14 cellular contexts compared by ENCODE assay signal in the genomic region with DNA sequence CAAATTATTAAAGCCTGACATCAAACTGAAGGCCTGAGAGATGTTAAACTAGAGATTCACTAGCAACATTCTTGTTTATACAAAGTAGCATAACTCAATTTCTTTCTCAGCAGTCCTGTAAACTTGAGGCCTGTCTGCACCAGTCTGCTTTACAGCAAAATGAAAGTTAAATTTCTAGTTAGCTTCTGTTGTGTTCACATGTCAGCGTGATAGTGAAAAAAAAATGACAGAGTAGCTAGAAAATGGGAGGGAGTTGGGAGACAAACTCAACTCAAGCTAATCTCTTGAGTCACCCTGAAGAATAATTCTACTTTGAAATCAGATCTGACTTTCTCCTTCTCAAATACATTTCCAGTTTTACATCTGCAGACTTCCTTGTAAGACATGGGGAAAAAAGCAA. TPM values are rescaled to one million over a fixed set of nuclear protein-coding genes. Genes with fewer than 3 reads are reported as not detected.
DNase-seq lines count a peak whose midpoint lies in the region; ATAC-seq, FAIRE-seq and TF ChIP-seq lines count a peak whose summit lies in the region.
"Had no signal": no experiment of that assay in that cellular context is flagged by ENCODE, and none has a peak within 500 bp of the region (broad histone marks: within the 10 kb centered on the region; RNA-seq: fewer than 3 reads in every experiment).

No MANE protein-coding gene starts in this region.

- no peak overlapping the region for H2BK12ac ChIP-seq in neuronal stem cell (ENCODE audit: low read length)

- H4K20me1 ChIP-seq in DOHH2 (ENCODE audit: control insufficient read depth, insufficient read depth, low read depth, low read length) (no peaks in the 10 kb centered on the region), SK-N-SH (ENCODE audit: insufficient read depth) (peaks cover 67% of the 10 kb centered on the region)

- ATAC-seq in sciatic nerve, result peak; percentile 19
- ATAC-seq in HG03378 (IDR thresholded peaks at IDR 0.05; ENCODE audit: unreplicated experiment), result no peak
- no peak for ATAC-seq in HG02885 (IDR thresholded peaks at IDR 0.05; ENCODE audit: poor library complexity, unreplicated experiment)

- TF ChIP-seq RAD21 in SK-N-SH (IDR thresholded peaks at IDR 0.05; ENCODE audit: low read length), result no peak

- peaks cover 36% of the 10 kb centered on the region for H3F3A ChIP-seq in DOHH2 (ENCODE audit: control insufficient read depth, insufficient read depth)
- peaks cover 33% of the 10 kb centered on the region for H3F3A ChIP-seq in SK-N-SH (replicated peaks; ENCODE audit: insufficient read depth)

- H3K27ac ChIP-seq in DOHH2 (ENCODE audit: low read depth, low read length), result peak overlapping the region; percentile 73
- H3K27ac ChIP-seq in SK-N-SH (ENCODE audit: low read depth in 2 of 2, low read length in 1 of 2), result peak overlapping the region; percentile 70 to 83
- H3K27ac ChIP-seq in neuronal stem cell (replicated peaks; ENCODE audit: low read length), result no peak overlapping the region
- H3K27ac ChIP-seq: SJCRH30 had no signal

- intact Hi-C loops in sciatic nerve (cut with DNase I), result no loop called here

- H3K79me1 ChIP-seq in neuronal stem cell (ENCODE audit: low read depth, low read length), result peaks cover 2% of the 10 kb centered on the region

- H4K91ac ChIP-seq in neuronal stem cell (ENCODE audit: low read depth, low read length, poor library complexity), result no peak overlapping the region

- TF ChIP-seq CTCF in DOHH2 (IDR thresholded peaks at IDR 0.05; ENCODE audit: low read depth, low read length, poor library complexity, severe bottlenecking), result no peak
- TF ChIP-seq CTCF in SK-N-SH (IDR thresholded peaks at IDR 0.05), result no peak
- TF ChIP-seq CTCF in fibroblast of pulmonary artery (IDR thresholded peaks at IDR 0.05; ENCODE audit: low read length, missing control alignments), result no peak

- H3K27me3 ChIP-seq in DOHH2 (ENCODE audit: control insufficient read depth, low read length) (no peaks in the 10 kb centered on the region), SK-N-SH (ENCODE audit: insufficient read depth) (no peaks in the 10 kb centered on the region), neuronal stem cell (ENCODE audit: control insufficient read depth in 3 of 3, insufficient read depth in 3 of 3, low read depth in 1 of 3, low read length in 3 of 3) (no peaks in the 10 kb centered on the region)
- H3K27me3 ChIP-seq: SJCRH30, upper lobe of left lung had no signal

- POLR2A ChIA-PET in SK-N-SH (lab: Yijun Ruan, JAX), result interaction anchor here (0.7 kb wide), 1 partner anchor 62 kb away, joined by 3 read pairs; no protein-coding TSS in a partner anchor

- peaks cover 90% of the 10 kb centered on the region for H3K79me2 ChIP-seq in DOHH2 (ENCODE audit: control insufficient read depth, low read length)
- peaks cover 99% of the 10 kb centered on the region for H3K79me2 ChIP-seq in SK-N-SH (ENCODE audit: insufficient read depth)

- H4K8ac ChIP-seq in neuronal stem cell (ENCODE audit: low read depth, low read length), result no peak overlapping the region

- H3K9ac ChIP-seq in SK-N-SH (no peak overlapping the region; the same call in 1 of the 2 replicates), neuronal stem cell (ENCODE audit: low read depth, low read length, poor library complexity) (no peak overlapping the region)

- H3K4me1 ChIP-seq in DOHH2 (ENCODE audit: control insufficient read depth, low read length) (peaks cover 86% of the 10 kb centered on the region), SK-N-SH (ENCODE audit: control insufficient read depth in 1 of 2, insufficient read depth in 2 of 2, low read depth in 1 of 2, low read length in 1 of 2) (peaks cover 37 to 39% of the 10 kb centered on the region in 2 experiments), neuronal stem cell (ENCODE audit: control insufficient read depth in 2 of 2, insufficient read depth in 1 of 2, low read depth in 1 of 2, low read length in 2 of 2) (peaks cover 20 to 26% of the 10 kb centered on the region in 2 donors)

- H3K23ac ChIP-seq in neuronal stem cell (ENCODE audit: low read depth, low read length, poor library complexity), result no peak overlapping the region

- no peak overlapping the region for H2BK15ac ChIP-seq in neuronal stem cell (ENCODE audit: low read length)

- no peaks in the 10 kb centered on the region for H3K9me2 ChIP-seq in DOHH2 (replicated peaks; ENCODE audit: control insufficient read depth, low read length)
- no peaks in the 10 kb centered on the region for H3K9me2 ChIP-seq in SK-N-SH

- no peak for FAIRE-seq in RCC 7860 (lab: Jason Lieb, UNC)

- CTCF ChIA-PET in SK-N-SH (lab: Yijun Ruan, JAX), result interaction anchor here (1.5 to 4.6 kb wide), 4 partner anchors 14 to 102 kb away, joined by 4 to 35 read pairs (median 4); no protein-coding TSS in a partner anchor

- no peak; a peak in 1 of 4 replicates for TF ChIP-seq EP300 in SK-N-SH (IDR thresholded peaks at IDR 0.05; ENCODE audit: borderline replicate concordance in 1 of 2, low read depth in 1 of 2, low read length in 1 of 2)

- no peak overlapping the region for H2BK5ac ChIP-seq in neuronal stem cell (ENCODE audit: low read length)

- 50% methylated on average over 1 of the region's 1 CpG for WGBS in SK-N-SH (ENCODE audit: low lambda C conversion rate)
- no CpG with 5 or more reads among the region's 1 CpG for WGBS in neuronal stem cell (ENCODE audit: extremely low coverage in 2 of 2, insufficient read length in 2 of 2, insufficient replicate concordance in 1 of 2), 2 donors

- DNase-seq in SK-N-SH (no peak), fibroblast of pulmonary artery (ENCODE audit: low read depth) (peak; percentile 41), sciatic nerve (ENCODE audit: low spot score) (no peak), RCC 7860 (ENCODE audit: low spot score) (no peak), neuronal stem cell (ENCODE audit: low spot score) (no peak)
- DNase-seq: dermis blood vessel endothelial cell, DMS153, left cardiac atrium, NCI-H1930, upper lobe of left lung had no signal

- H3K36me3 ChIP-seq in DOHH2 (ENCODE audit: control insufficient read depth, low read length) (peaks cover 35% of the 10 kb centered on the region), SK-N-SH (replicated peaks in 1 of 2; ENCODE audit: control insufficient read depth in 1 of 2, insufficient read depth in 2 of 2, low read length in 1 of 2) (peaks cover 7 to 21% of the 10 kb centered on the region in 2 experiments), neuronal stem cell (replicated peaks in 1 of 2; ENCODE audit: control insufficient read depth in 2 of 2, insufficient read depth in 2 of 2, low read length in 2 of 2) (peaks cover 0 to 33% of the 10 kb centered on the region in 2 donors)
- H3K36me3 ChIP-seq: upper lobe of left lung had no signal

- H2AFZ ChIP-seq in SK-N-SH (ENCODE audit: low read depth) (no peak overlapping the region), neuronal stem cell (ENCODE audit: low read length) (no peak overlapping the region)

- H3K4me2 ChIP-seq in DOHH2 (ENCODE audit: low read length) (peak overlapping the region; percentile 62), SK-N-SH (peak overlapping the region; percentile 55; the same call in 1 of the 2 replicates), neuronal stem cell (ENCODE audit: insufficient read depth, low read length, poor library complexity, severe bottlenecking) (no peak overlapping the region)

- no peaks in the 10 kb centered on the region for H3K9me3 ChIP-seq in DOHH2 (ENCODE audit: control insufficient read depth, insufficient read depth, low read length)
- no peaks in the 10 kb centered on the region for H3K9me3 ChIP-seq in SK-N-SH
- H3K9me3 ChIP-seq in neuronal stem cell (replicated peaks in 1 of 2; ENCODE audit: control insufficient read depth in 2 of 2, insufficient read depth in 1 of 2, low read depth in 1 of 2, low read length in 2 of 2), result peaks cover 0 to 5% of the 10 kb centered on the region in 2 donors
- H3K9me3 ChIP-seq: SJCRH30, upper lobe of left lung had no signal

- no peak overlapping the region for H2BK120ac ChIP-seq in neuronal stem cell (ENCODE audit: low read depth, low read length)

- H2AK5ac ChIP-seq in neuronal stem cell (ENCODE audit: low read depth, low read length), result no peak overlapping the region

- no peak overlapping the region for H3K18ac ChIP-seq in neuronal stem cell (ENCODE audit: low read length)

- H3K14ac ChIP-seq in neuronal stem cell (ENCODE audit: low read length), result no peak overlapping the region

- H3K4me3 ChIP-seq in DOHH2 (ENCODE audit: low read length) (peak overlapping the region; percentile 48), SK-N-SH (ENCODE audit: low read depth in 2 of 2, low read length in 1 of 2) (no peak overlapping the region), fibroblast of pulmonary artery (replicated peaks; ENCODE audit: low read depth, low read length) (no peak overlapping the region), neuronal stem cell (ENCODE audit: low read length in 2 of 2) (no peak overlapping the region)
- H3K4me3 ChIP-seq: SJCRH30, upper lobe of left lung had no signal

- no peak overlapping the region for H3K4ac ChIP-seq in neuronal stem cell (ENCODE audit: low read length)

TF ChIP-seq in SK-N-SH, 30 proteins besides CTCF, POLR2A, EP300 and RAD21 (continues in another document):
- TF ChIP-seq FOXM1 (IDR thresholded peaks at IDR 0.05; ENCODE audit: low read depth) (no peak), SMC3 (IDR thresholded peaks at IDR 0.05; ENCODE audit: low read depth, low read length) (no peak), FOSL2 (IDR thresholded peaks at IDR 0.05; ENCODE audit: borderline replicate concordance, low read depth) (peak; percentile 37; the same call in 1 of the 2 replicates), JUND (IDR thresholded peaks at IDR 0.05) (peak; percentile 49), PBX3 (IDR thresholded peaks at IDR 0.05) (peak; percentile 76), RFX5 (IDR thresholded peaks at IDR 0.05; ENCODE audit: low read length) (no peak), ELF1 (IDR thresholded peaks at IDR 0.05) (no peak), NFIC (IDR thresholded peaks at IDR 0.05; ENCODE audit: borderline replicate concordance) (no peak)
- TF ChIP-seq, protein P1, sequence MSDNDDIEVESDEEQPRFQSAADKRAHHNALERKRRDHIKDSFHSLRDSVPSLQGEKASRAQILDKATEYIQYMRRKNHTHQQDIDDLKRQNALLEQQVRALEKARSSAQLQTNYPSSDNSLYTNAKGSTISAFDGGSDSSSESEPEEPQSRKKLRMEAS (IDR thresholded peaks at IDR 0.05; ENCODE audit: low read depth), result 0 out of 2 replicates have a peak, but pooled peaks have one; percentile 14

RNA-seq across cellular contexts. Expression of gene RBFOX2, which starts 6.5 kb away (rescaled TPM):
- 115 and 151 TPM in 2 replicates for polyA plus RNA-seq in SK-N-SH (2012; rRNA removed)
- 92.8 and 114 TPM in 2 replicates for polyA plus RNA-seq in SK-N-SH (2012; cell fraction: cytosol; rRNA removed)
- 125 and 168 TPM in 2 replicates for polyA plus RNA-seq in SK-N-SH (2012; cell fraction: nucleus; rRNA removed)
- 77.7 TPM for total RNA-seq in sciatic nerve
- 133 TPM for polyA plus RNA-seq in neuronal stem cell (2013, experiment 1 of 2)
- 132 TPM for polyA plus RNA-seq in neuronal stem cell (2013, experiment 2 of 2)
